ENCODE assay signal across 14 cellular contexts in genomic region chr4:40575846-40576245, GRCh38. TPM values are rescaled to one million over a fixed set of nuclear protein-coding genes. Genes with fewer than 3 reads are reported as not detected.
DNase-seq lines count a peak whose midpoint lies in the region; ATAC-seq, FAIRE-seq and TF ChIP-seq lines count a peak whose summit lies in the region.
"Had no signal": no experiment of that assay in that cellular context is flagged by ENCODE, and none has a peak within 500 bp of the region (broad histone marks: within the 10 kb centered on the region; RNA-seq: fewer than 3 reads in every experiment).

No MANE protein-coding gene starts in this region.

- no peaks in the 10 kb centered on the region for H3K9me3 Mint-ChIP-seq in naive B cell
- H3K9me3 Mint-ChIP-seq: activated naive CD4-positive, alpha-beta T cell treated with anti-CD3 and anti-CD28 coated beads for 36 hours; neural progenitor cell had no signal

- RAD21 ChIA-PET in GM12878 (lab: Charles Lee; ENCODE audit: unreplicated experiment): interaction anchor here (1.0 to 3.7 kb wide), 17 partner anchors 11 to 250 kb away, joined by 3 to 29 read pairs (median 4); partner anchors contain the start of gene RBM47

- WGBS in A549 (ENCODE audit: missing lambda C conversion rate): 62% methylated on average over 2 of the region's 2 CpGs
- WGBS in GM12878 (ENCODE audit: insufficient coverage, insufficient replicate concordance, low lambda C conversion rate, missing lambda C conversion rate): 95% methylated on average over 2 of the region's 2 CpGs

- peaks cover 2% of the 10 kb centered on the region in 2 experiments; a peak in 3 of 4 replicates for H3K36me3 ChIP-seq in GM12878 (ENCODE audit: control insufficient read depth in 2 of 2, insufficient read depth in 2 of 2, low read length in 1 of 2)
- H3K36me3 ChIP-seq: neural progenitor cell had no signal

- in situ Hi-C loops in GM12878 (cut with MboI): no loop called here

- DNase-seq in A549 (ENCODE audit: low read depth in 1 of 2, low spot score in 1 of 2) (no peak), HL-60 (ENCODE audit: low read depth in 1 of 2, low spot score in 1 of 2) (no peak), GM12878 (ENCODE audit: low read depth, low spot score) (no peak), naive B cell (no peak), DMS53 (lab: John Stamatoyannopoulos, UW) (no peak), NCI-H510A treated with DMSO at 0.1 percent for 48 hours (lab: John Stamatoyannopoulos, UW) (no peak), Ammon's horn (ENCODE audit: low spot score) (no peak), NCI-H128 (lab: John Stamatoyannopoulos, UW; ENCODE audit: unreplicated experiment) (no peak)
- DNase-seq: activated naive CD4-positive, alpha-beta T cell treated with anti-CD3 and anti-CD28 coated beads for 36 hours; caudate nucleus; DMS79 treated with DMSO at 0.1 percent for 48 hours; NCI-H1417; NCI-H526 treated with DMSO at 0.1 percent for 48 hours had no signal

- peak overlapping the region in 2 of 8 donors; percentile 26 to 77 for H3K4me3 Mint-ChIP-seq in naive B cell
- H3K4me3 Mint-ChIP-seq: activated naive CD4-positive, alpha-beta T cell treated with anti-CD3 and anti-CD28 coated beads for 36 hours; neural progenitor cell had no signal

- intact Hi-C loops in GM12878 (cut with micrococcal nuclease; ENCODE audit: unreplicated experiment): loop anchor here (5.0 to 10.0 kb wide), 2 partner anchors 59 to 139 kb away; no protein-coding TSS in a partner anchor

- no peak for FAIRE-seq in A549 (lab: Jason Lieb, UNC)
- no peak for FAIRE-seq in GM12878 (lab: Jason Lieb, UNC)

- TF ChIP-seq POLR2A in A549 (IDR thresholded peaks at IDR 0.05; ENCODE audit: low read length) (no peak), GM12878 (IDR thresholded peaks at IDR 0.05; ENCODE audit: low read depth, low read length) (no peak)

- TSS peak; percentile 26 for BruUV-seq in GM12878 (replicated peaks; lab: Mats Ljungman, UMichigan)

- H3K4me2 ChIP-seq in A549 (peak overlapping the region; percentile 75), GM12878 (ENCODE audit: control insufficient read depth, insufficient read depth) (peak overlapping the region; percentile 80)
- H3K4me2 ChIP-seq: neural progenitor cell had no signal

- SMC1A ChIA-PET in GM12878 (lab: Charles Lee; ENCODE audit: uncharacterized antibody, unreplicated experiment): interaction anchor here (0.8 to 7.3 kb wide), 15 partner anchors 12 to 153 kb away, joined by 3 to 90 read pairs (median 7); no protein-coding TSS in a partner anchor

- TF ChIP-seq RAD21 in A549 (conservative IDR thresholded peaks at IDR 0.05 in 1 of 2, IDR thresholded peaks at IDR 0.05 in 1 of 2) (no peak), GM12878 (IDR thresholded peaks at IDR 0.05; ENCODE audit: insufficient read depth, low read depth, low read length) (no peak)

- H3K27ac Mint-ChIP-seq in naive B cell: peak overlapping the region in 5 of 6 donors; percentile 66 to 94 (median 86)
- H3K27ac Mint-ChIP-seq: activated naive CD4-positive, alpha-beta T cell treated with anti-CD3 and anti-CD28 coated beads for 36 hours; neural progenitor cell had no signal

- H3K36me3 Mint-ChIP-seq in naive B cell: no peaks in the 10 kb centered on the region
- H3K36me3 Mint-ChIP-seq: neural progenitor cell had no signal

- no peaks in the 10 kb centered on the region for H4K20me1 ChIP-seq in GM12878 (ENCODE audit: control insufficient read depth, insufficient read depth)

- no peaks in the 10 kb centered on the region for H3K9me3 ChIP-seq in A549
- no peaks in the 10 kb centered on the region for H3K9me3 ChIP-seq in GM12878 (replicated peaks; ENCODE audit: control insufficient read depth, insufficient read depth, low read length)

- H3K4me1 ChIP-seq in A549: peaks cover 60% of the 10 kb centered on the region
- H3K4me1 ChIP-seq in GM12878 (ENCODE audit: control insufficient read depth, insufficient read depth, low read length): peaks cover 54% of the 10 kb centered on the region

- TF ChIP-seq CTCF in A549 (IDR thresholded peaks at IDR 0.05) (no peak), HL-60 (IDR thresholded peaks at IDR 0.05; ENCODE audit: insufficient read depth, low read length) (no peak), GM12878 (IDR thresholded peaks at IDR 0.05 in 2 of 3, conservative IDR thresholded peaks at IDR 0.05 in 1 of 3; ENCODE audit: control insufficient read depth in 2 of 3, extremely low read depth in 1 of 3, insufficient read depth in 1 of 3, low read depth in 3 of 3, low read length in 3 of 3) (no peak)

- 0 out of 2 replicates have a peak overlapping the region, but pooled peaks have one; percentile 29 for H3K9ac ChIP-seq in GM12878 (ENCODE audit: control insufficient read depth, insufficient read depth, low read length)
- H3K9ac ChIP-seq: neural progenitor cell had no signal

- CTCF ChIA-PET in A549 (lab: Yijun Ruan, JAX) (interaction anchor here (0.7 to 2.0 kb wide), 4 partner anchors 11 to 143 kb away, joined by 3 to 7 read pairs (median 4); no protein-coding TSS in a partner anchor), GM12878 (lab: Yijun Ruan, JAX) (interaction anchor here (0.6 to 5.1 kb wide), 10 partner anchors 8 to 520 kb away, joined by 3 to 28 read pairs (median 5); partner anchors contain the start of gene N4BP2)

- peak overlapping the region; percentile 73 to 84 for H3K27ac ChIP-seq in A549
- peak overlapping the region; percentile 82 for H3K27ac ChIP-seq in HL-60 (replicated peaks)
- peak overlapping the region; percentile 89 for H3K27ac ChIP-seq in GM12878 (ENCODE audit: control insufficient read depth, insufficient read depth)
- H3K27ac ChIP-seq: neural progenitor cell had no signal

- TF ChIP-seq EP300 in A549 (IDR thresholded peaks at IDR 0.05) (no peak), GM12878 (IDR thresholded peaks at IDR 0.05; ENCODE audit: borderline replicate concordance in 1 of 2, control insufficient read depth in 1 of 2, low read depth in 2 of 2, low read length in 2 of 2) (no peak)

- H2AFZ ChIP-seq in GM12878 (ENCODE audit: control insufficient read depth, low read depth, low read length): no peak overlapping the region
- H2AFZ ChIP-seq: neural progenitor cell had no signal

- H3K27me3 Mint-ChIP-seq in naive B cell: no peaks in the 10 kb centered on the region

- H3K27me3 ChIP-seq in HL-60 (ENCODE audit: insufficient read depth, poor library complexity, severe bottlenecking) (no peaks in the 10 kb centered on the region), GM12878 (replicated peaks in 1 of 2; ENCODE audit: control insufficient read depth in 2 of 2, insufficient read depth in 2 of 2, low read length in 1 of 2) (no peaks in the 10 kb centered on the region)
- H3K27me3 ChIP-seq: neural progenitor cell had no signal

- POLR2A ChIA-PET in A549 (lab: Yijun Ruan, JAX): interaction anchor here (1.0 to 1.7 kb wide), 2 partner anchors 11 to 520 kb away, joined by 4 to 7 read pairs; partner anchors contain the start of gene N4BP2
- POLR2A ChIA-PET in GM12878 (lab: Charles Lee): interaction anchor here (0.6 to 5.3 kb wide), 11 partner anchors 13 to 381 kb away, joined by 3 to 51 read pairs (median 5); no protein-coding TSS in a partner anchor

- H3K79me2 ChIP-seq in GM12878 (ENCODE audit: control insufficient read depth, insufficient read depth, low read length): peaks cover 81% of the 10 kb centered on the region

- ATAC-seq in A549 (no peak), GM12878 (no peak), naive B cell (ENCODE audit: low read depth in 2 of 2) (no peak)

- peaks cover 31 to 47% (median 35%) of the 10 kb centered on the region in 3 donors for H3K4me1 Mint-ChIP-seq in naive B cell

- H3K4me3 ChIP-seq in A549 (no peak overlapping the region), HL-60 (replicated peaks; ENCODE audit: insufficient read depth, low read length) (no peak overlapping the region), GM12878 (peak overlapping the region; percentile 35; the same call in 1 of the 2 replicates)
- H3K4me3 ChIP-seq: neural progenitor cell had no signal

TF ChIP-seq in A549, 52 proteins besides CTCF, POLR2A, EP300 and RAD21 (continues in another document):
- TF ChIP-seq HEYL (CRISPR knock-in tag; IDR thresholded peaks at IDR 0.05) (no peak), BHLHE40 (IDR thresholded peaks at IDR 0.05; ENCODE audit: low read depth, low read length) (no peak), HOXA7 (CRISPR knock-in tag; IDR thresholded peaks at IDR 0.05) (no peak), PHF8 (IDR thresholded peaks at IDR 0.05; ENCODE audit: borderline replicate concordance, low read depth) (no peak), NR3C1 (IDR thresholded peaks at IDR 0.05) (no peak)

RNA-seq across cellular contexts. Expression of gene RBM47, which starts 53.8 kb away (rescaled TPM):
- polyA plus RNA-seq in A549 (2011; rRNA removed) (37.3 and 38.1 TPM in 2 replicates), A549 (2017; fragmentation: RNase III; extraction: RNeasy Plus Mini Kit Qiagen cat#74134 plus additional on column Dnase treatment) (33.2 to 43.3 TPM (median 41.5 TPM) in 3 replicates), GM12878 (2011; rRNA removed) (21.8 and 23.6 TPM in 2 replicates), GM12878 (2014; fragmentation: Illumina TruSeq; extraction: Trizol) (16.9 and 18.1 TPM in 2 replicates), GM12878 (2014; fragmentation: Nextera tagmentation; extraction: Ambion mirVana) (10 to 100 TPM in 1 of 2 experiments, 1 to 10 TPM in 1; 7.9 to 10.1 TPM), GM12878 (2014; rRNA removed) (33.6 and 37.1 TPM in 2 replicates), GM12878 (2016; fragmentation: Nextera tagmentation; extraction: Ambion mirVana) (10 to 100 TPM; 40.5 to 40.6 TPM), naive B cell (ENCODE audit: low read depth in 6 of 6) (1 to 10 TPM in 5 of 6 donors, not detected in 1; 1.3 to 1.9 (median 1.4) TPM)
- polyA plus RNA-seq in A549 (2012; cell fraction: cytosol; rRNA removed): 53.4 and 68.8 TPM in 2 replicates
- polyA plus RNA-seq in A549 (2012; cell fraction: nucleus; rRNA removed): 63.9 and 115 TPM in 2 replicates
- polyA minus RNA-seq in A549 (2011; rRNA and poly(A)+ RNA removed): 37.6 and 44.1 TPM in 2 replicates
- total RNA-seq in GM12878 (2013; cell fraction: nucleolus; rRNA removed): 158 and 160 TPM in 2 replicates
- total RNA-seq in GM12878 (2014; rRNA removed) (40.6 and 43.1 TPM in 2 replicates), GM12878 (2014; rRNA removed; fragmentation: Illumina TruSeq; extraction: Trizol) (23.7 and 24.4 TPM in 2 replicates), GM12878 (2021) (43.0 and 45.0 TPM in 2 replicates)
- polyA plus RNA-seq in GM12878 (2011; ENCODE audit: low read depth): 12.4 TPM
- polyA plus RNA-seq in GM12878 (2011; cell fraction: cytosol; rRNA removed): 25.9 and 36.2 TPM in 2 replicates
- 29.5 and 41.9 TPM in 2 replicates for polyA plus RNA-seq in GM12878 (2011; cell fraction: nucleus; rRNA removed)
- polyA plus RNA-seq in GM12878 (2012): 12.3 and 16.9 TPM in 2 replicates
- 32.3 and 53.0 TPM in 2 replicates for polyA minus RNA-seq in GM12878 (2011; rRNA and poly(A)+ RNA removed)
- polyA minus RNA-seq in GM12878 (2011; cell fraction: cytosol; rRNA and poly(A)+ RNA removed): 22.3 and 26.3 TPM in 2 replicates
- 31.8 and 53.8 TPM in 2 replicates for polyA minus RNA-seq in GM12878 (2011; cell fraction: nucleus; rRNA and poly(A)+ RNA removed)
